ENCODE assay signal across 31 cellular contexts in genomic region chr6:13131935-13132661, GRCh38.
"Had no signal": no experiment of that assay in that cellular context is flagged by ENCODE, and none has a peak within 500 bp of the region (broad histone marks: within the 10 kb centered on the region; RNA-seq: fewer than 3 reads in every experiment).

No MANE protein-coding gene starts in this region.

- H3K27ac Mint-ChIP-seq: activated CD8-positive, alpha-beta memory T cell treated with anti-CD3 and anti-CD28 coated beads, Interleukin-2, amount 10 ng/mL, durations not matched to agents 7 days and 5 days; activated CD8-positive, alpha-beta T cell treated with anti-CD3 and anti-CD28 coated beads, Interleukin-2, amount 10 ng/mL, durations not matched to agents 7 days and 5 days; activated naive CD4-positive, alpha-beta T cell treated with anti-CD3 and anti-CD28 coated beads for 36 hours; activated naive CD8-positive, alpha-beta T cell treated with anti-CD3 and anti-CD28 coated beads for 36 hours; effector memory CD8-positive, alpha-beta T cell; immature natural killer cell; nephron; stimulated activated memory B cell treated with anti-CD40 and anti-IgM and Interleukin-4, amounts not matched to agents 10 μg/mL and 1 μg/mL and 100 μg/mL, for 72 hours; stimulated activated naive CD8-positive, alpha-beta T cell treated with anti-CD3 and anti-CD28 coated beads, Interleukin-15, amount 100 ng/mL, for 72 hours had no signal

- ATAC-seq: activated CD4-positive, CD25-positive, alpha-beta regulatory T cell treated with anti-CD3 and anti-CD28 coated beads, Interleukin-2, amount 50 U/mL, for 24 hours; activated CD8-positive, alpha-beta memory T cell treated with anti-CD3 and anti-CD28 coated beads, Interleukin-2, amount 10 ng/mL, durations not matched to agents 7 days and 5 days; activated CD8-positive, alpha-beta T cell treated with anti-CD3 and anti-CD28 coated beads, Interleukin-2, amount 10 ng/mL, durations not matched to agents 7 days and 5 days; body of pancreas; effector memory CD8-positive, alpha-beta T cell; gastrocnemius medialis; lower lobe of right lung; sciatic nerve; stimulated activated memory B cell treated with anti-CD40 and anti-IgM and Interleukin-4, amounts not matched to agents 10 μg/mL and 1 μg/mL and 100 μg/mL, for 72 hours; stimulated activated naive CD8-positive, alpha-beta T cell treated with anti-CD3 and anti-CD28 coated beads, Interleukin-15, amount 100 ng/mL, for 72 hours had no signal

- H3K9me3 Mint-ChIP-seq: activated naive CD4-positive, alpha-beta T cell treated with anti-CD3 and anti-CD28 coated beads for 36 hours; activated naive CD8-positive, alpha-beta T cell treated with anti-CD3 and anti-CD28 coated beads for 36 hours; effector memory CD8-positive, alpha-beta T cell; stimulated activated memory B cell treated with anti-CD40 and anti-IgM and Interleukin-4, amounts not matched to agents 10 μg/mL and 1 μg/mL and 100 μg/mL, for 72 hours; stimulated activated naive CD8-positive, alpha-beta T cell treated with anti-CD3 and anti-CD28 coated beads, Interleukin-15, amount 100 ng/mL, for 72 hours had no signal

- H3K9me3 ChIP-seq: adrenal gland, body of pancreas, gastrocnemius medialis, lower lobe of right lung, thyroid gland, upper lobe of left lung, vagina had no signal

- DNase-seq: activated CD4-positive, alpha-beta T cell treated with anti-CD3 and anti-CD28 coated beads, Interleukin-2, amount 50 U/mL, for 1 hour; activated CD8-positive, alpha-beta memory T cell treated with anti-CD3 and anti-CD28 coated beads, Interleukin-2, amount 10 ng/mL, durations not matched to agents 7 days and 5 days; activated CD8-positive, alpha-beta T cell treated with anti-CD3 and anti-CD28 coated beads, Interleukin-2, amount 10 ng/mL, durations not matched to agents 7 days and 5 days; activated effector memory CD4-positive, alpha-beta T cell treated with anti-CD3 and anti-CD28 coated beads, Interleukin-2, amount 50 U/mL, for 16 hours; activated naive CD4-positive, alpha-beta T cell treated with anti-CD3 and anti-CD28 coated beads for 36 hours; activated naive CD8-positive, alpha-beta T cell treated with anti-CD3 and anti-CD28 coated beads for 36 hours; adrenal gland; aorta; body of pancreas; cerebellar nuclear complex; effector memory CD8-positive, alpha-beta T cell; erythroblast; gastrocnemius medialis; hypothalamus; immature natural killer cell; lower lobe of right lung; mesenchymal stem cell; posterior cingulate gyrus; small intestine; stimulated activated CD4-positive, alpha-beta T cell treated with anti-CD3 and anti-CD28 coated beads, Interleukin-4, amount 100 ng/mL, for 24 hours; stimulated activated naive CD8-positive, alpha-beta T cell treated with anti-CD3 and anti-CD28 coated beads, Interleukin-15, amount 100 ng/mL, for 72 hours; substantia nigra; thyroid gland; upper lobe of left lung had no signal

- H3K4me1 Mint-ChIP-seq: activated CD8-positive, alpha-beta memory T cell treated with anti-CD3 and anti-CD28 coated beads, Interleukin-2, amount 10 ng/mL, durations not matched to agents 7 days and 5 days; activated naive CD8-positive, alpha-beta T cell treated with anti-CD3 and anti-CD28 coated beads for 36 hours; immature natural killer cell; stimulated activated memory B cell treated with anti-CD40 and anti-IgM and Interleukin-4, amounts not matched to agents 10 μg/mL and 1 μg/mL and 100 μg/mL, for 72 hours; stimulated activated naive CD8-positive, alpha-beta T cell treated with anti-CD3 and anti-CD28 coated beads, Interleukin-15, amount 100 ng/mL, for 72 hours had no signal

- H3K4me3 ChIP-seq: adrenal gland, body of pancreas, coronary artery, gastrocnemius medialis, lower lobe of right lung, thyroid gland, upper lobe of left lung, vagina had no signal

- H3K36me3 Mint-ChIP-seq: activated CD8-positive, alpha-beta memory T cell treated with anti-CD3 and anti-CD28 coated beads, Interleukin-2, amount 10 ng/mL, durations not matched to agents 7 days and 5 days; activated naive CD8-positive, alpha-beta T cell treated with anti-CD3 and anti-CD28 coated beads for 36 hours; immature natural killer cell; stimulated activated memory B cell treated with anti-CD40 and anti-IgM and Interleukin-4, amounts not matched to agents 10 μg/mL and 1 μg/mL and 100 μg/mL, for 72 hours had no signal

- H3K36me3 ChIP-seq: adrenal gland, gastrocnemius medialis, lower lobe of right lung, thyroid gland, upper lobe of left lung, vagina had no signal

- H3K4me1 ChIP-seq: adrenal gland, body of pancreas, gastrocnemius medialis, lower lobe of right lung, thyroid gland, vagina had no signal

- H3K27ac ChIP-seq: adrenal gland, body of pancreas, coronary artery, gastrocnemius medialis, lower lobe of right lung, thyroid gland, upper lobe of left lung, vagina, VCaP had no signal

- H3K4me3 Mint-ChIP-seq: activated CD8-positive, alpha-beta memory T cell treated with anti-CD3 and anti-CD28 coated beads, Interleukin-2, amount 10 ng/mL, durations not matched to agents 7 days and 5 days; activated CD8-positive, alpha-beta T cell treated with anti-CD3 and anti-CD28 coated beads, Interleukin-2, amount 10 ng/mL, durations not matched to agents 7 days and 5 days; activated naive CD4-positive, alpha-beta T cell treated with anti-CD3 and anti-CD28 coated beads for 36 hours; activated naive CD8-positive, alpha-beta T cell treated with anti-CD3 and anti-CD28 coated beads for 36 hours; effector memory CD8-positive, alpha-beta T cell; immature natural killer cell; nephron; stimulated activated memory B cell treated with anti-CD40 and anti-IgM and Interleukin-4, amounts not matched to agents 10 μg/mL and 1 μg/mL and 100 μg/mL, for 72 hours; stimulated activated naive CD8-positive, alpha-beta T cell treated with anti-CD3 and anti-CD28 coated beads, Interleukin-15, amount 100 ng/mL, for 72 hours had no signal

- H3K27me3 ChIP-seq: adrenal gland, body of pancreas, gastrocnemius medialis, thyroid gland, upper lobe of left lung, vagina had no signal
